Comparison of ENCODE assay signal across 27 cellular contexts in genomic region chr3:110813541-110813940, GRCh38.
DNase-seq lines count a peak whose midpoint lies in the region; ATAC-seq and TF ChIP-seq lines count a peak whose summit lies in the region.
"Had no signal": no experiment of that assay in that cellular context is flagged by ENCODE, and none has a peak within 500 bp of the region (broad histone marks: within the 10 kb centered on the region; RNA-seq: fewer than 3 reads in every experiment).

No MANE protein-coding gene starts in this region.

- H3K4me1 ChIP-seq in PC-3 (ENCODE audit: insufficient read depth, low read length) (peaks cover 61% of the 10 kb centered on the region), smooth muscle cell (ENCODE audit: low read depth) (peaks cover 52% of the 10 kb centered on the region)
- H3K4me1 ChIP-seq: BE2C, suprapubic skin had no signal

- H3K4me2 ChIP-seq in PC-3 (ENCODE audit: low read length) (peak overlapping the region; percentile 35), smooth muscle cell (peak overlapping the region; percentile 80)

- H3K27me3 ChIP-seq in PC-3 (ENCODE audit: low read length) = no peaks in the 10 kb centered on the region
- H3K27me3 ChIP-seq in smooth muscle cell (ENCODE audit: low read depth) = no peaks in the 10 kb centered on the region
- H3K27me3 ChIP-seq: BE2C, cardiac muscle cell, suprapubic skin had no signal

- WGBS in smooth muscle cell (ENCODE audit: low lambda C conversion rate) = 68% methylated on average over 2 of the region's 2 CpGs

- no peaks in the 10 kb centered on the region for H3K36me3 Mint-ChIP-seq in activated T-cell treated with anti-CD3 and anti-CD28 coated beads, Interleukin-2, amount 50 U/mL, for 72 hours (ENCODE audit: insufficient read depth in 2 of 2)
- H3K36me3 Mint-ChIP-seq: activated naive CD4-positive, alpha-beta T cell treated with anti-CD3 and anti-CD28 coated beads, Interleukin-2, amount 10 ng/mL, durations not matched to agents 7 days and 5 days; memory B cell; naive B cell; stimulated activated naive B cell treated with anti-CD40 and anti-IgM and Interleukin-4, amounts not matched to agents 10 μg/mL and 1 μg/mL and 100 μg/mL, for 72 hours had no signal

- H3F3A ChIP-seq in PC-3 (ENCODE audit: low read length, unreplicated experiment) (peaks cover 19% of the 10 kb centered on the region), smooth muscle cell (ENCODE audit: low read depth) (peaks cover 25% of the 10 kb centered on the region)

- no TSS peak for BruUV-seq in PC-3 (replicated peaks; lab: Mats Ljungman, UMichigan)

- POLR2A ChIA-PET in PC-3 (lab: Charles Lee; ENCODE audit: unreplicated experiment) = no interaction called here

- H2AFZ ChIP-seq in PC-3 (ENCODE audit: low read length) (no peak overlapping the region), smooth muscle cell (ENCODE audit: low read depth) (no peak overlapping the region)

- peaks cover 19% of the 10 kb centered on the region for H3K4me1 Mint-ChIP-seq in activated T-cell treated with anti-CD3 and anti-CD28 coated beads, Interleukin-2, amount 50 U/mL, for 72 hours (ENCODE audit: low read depth)
- H3K4me1 Mint-ChIP-seq: memory B cell; naive B cell; stimulated activated naive B cell treated with anti-CD40 and anti-IgM and Interleukin-4, amounts not matched to agents 10 μg/mL and 1 μg/mL and 100 μg/mL, for 72 hours had no signal

- H3K79me2 ChIP-seq in PC-3 (ENCODE audit: low read length) = no peaks in the 10 kb centered on the region
- H3K79me2 ChIP-seq in smooth muscle cell (ENCODE audit: low read depth) = no peaks in the 10 kb centered on the region

- H3K27me3 Mint-ChIP-seq in activated T-cell treated with anti-CD3 and anti-CD28 coated beads, Interleukin-2, amount 50 U/mL, for 72 hours (ENCODE audit: low read depth) = peaks cover 33% of the 10 kb centered on the region
- H3K27me3 Mint-ChIP-seq: activated naive CD4-positive, alpha-beta T cell treated with anti-CD3 and anti-CD28 coated beads, Interleukin-2, amount 10 ng/mL, durations not matched to agents 7 days and 5 days; naive B cell; stimulated activated naive B cell treated with anti-CD40 and anti-IgM and Interleukin-4, amounts not matched to agents 10 μg/mL and 1 μg/mL and 100 μg/mL, for 72 hours had no signal

- no peaks in the 10 kb centered on the region for H3K9me3 Mint-ChIP-seq in activated T-cell treated with anti-CD3 and anti-CD28 coated beads, Interleukin-2, amount 50 U/mL, for 72 hours
- H3K9me3 Mint-ChIP-seq: activated naive CD4-positive, alpha-beta T cell treated with anti-CD3 and anti-CD28 coated beads, Interleukin-2, amount 10 ng/mL, durations not matched to agents 7 days and 5 days; activated T-cell treated with anti-CD3 and anti-CD28 coated beads, Interleukin-2, amount 50 U/mL, for 24 hours; memory B cell had no signal

- peak overlapping the region; percentile 94 for H3K27ac ChIP-seq in PC-3 (ENCODE audit: low read length)
- peak overlapping the region; percentile 98 for H3K27ac ChIP-seq in smooth muscle cell (ENCODE audit: low read depth)
- H3K27ac ChIP-seq: cardiac muscle cell, suprapubic skin had no signal

- no peaks in the 10 kb centered on the region for H4K20me1 ChIP-seq in PC-3 (ENCODE audit: low read length)
- H4K20me1 ChIP-seq in smooth muscle cell (ENCODE audit: low read depth) = peaks cover 29% of the 10 kb centered on the region

- H3K27ac Mint-ChIP-seq in activated T-cell treated with anti-CD3 and anti-CD28 coated beads, Interleukin-2, amount 50 U/mL, for 72 hours = peak overlapping the region; percentile 99
- H3K27ac Mint-ChIP-seq: activated naive CD4-positive, alpha-beta T cell treated with anti-CD3 and anti-CD28 coated beads, Interleukin-2, amount 10 ng/mL, durations not matched to agents 7 days and 5 days; H9; memory B cell; naive B cell; stimulated activated naive B cell treated with anti-CD40 and anti-IgM and Interleukin-4, amounts not matched to agents 10 μg/mL and 1 μg/mL and 100 μg/mL, for 72 hours had no signal

- intact Hi-C loops in PC-3 (cut with micrococcal nuclease) = loop anchor here (5.0 to 10.0 kb wide), 4 partner anchors 156 to 889 kb away; no protein-coding TSS in a partner anchor

- H3K4me3 Mint-ChIP-seq in activated T-cell treated with anti-CD3 and anti-CD28 coated beads, Interleukin-2, amount 50 U/mL, for 72 hours = peak overlapping the region in 1 of 2 donors; percentile 89
- H3K4me3 Mint-ChIP-seq: activated CD8-positive, alpha-beta T cell treated with anti-CD3 and anti-CD28 coated beads, Interleukin-2, amount 10 ng/mL, durations not matched to agents 7 days and 5 days; activated naive CD4-positive, alpha-beta T cell treated with anti-CD3 and anti-CD28 coated beads, Interleukin-2, amount 10 ng/mL, durations not matched to agents 7 days and 5 days; activated T-cell treated with anti-CD3 and anti-CD28 coated beads, Interleukin-2, amount 50 U/mL, for 24 hours; H9; memory B cell; naive B cell; stimulated activated naive B cell treated with anti-CD40 and anti-IgM and Interleukin-4, amounts not matched to agents 10 μg/mL and 1 μg/mL and 100 μg/mL, for 72 hours had no signal

- no peak for TF ChIP-seq CTCF in PC-3 (conservative IDR thresholded peaks at IDR 0.05; ENCODE audit: low read depth, low read length)
- no peak for TF ChIP-seq CTCF in epithelial cell of esophagus (IDR thresholded peaks at IDR 0.05; ENCODE audit: insufficient read depth, low read depth, low read length, missing control alignments)
- no peak for TF ChIP-seq CTCF in smooth muscle cell (IDR thresholded peaks at IDR 0.05; ENCODE audit: borderline replicate concordance, insufficient read depth, poor library complexity, severe bottlenecking)

- H3K4me3 ChIP-seq in PC-3 (ENCODE audit: low read length) (no peak overlapping the region), epithelial cell of esophagus (ENCODE audit: low read length) (no peak overlapping the region), smooth muscle cell (no peak overlapping the region)
- H3K4me3 ChIP-seq: cardiac muscle cell, suprapubic skin had no signal

- no peak for ATAC-seq in activated T-cell treated with anti-CD3 and anti-CD28 coated beads, Interleukin-2, amount 50 U/mL, for 72 hours (replicated peaks in 1 of 2)
- no peak for ATAC-seq in PC-3
- ATAC-seq: left cardiac atrium had no signal

- CTCF ChIA-PET in PC-3 (lab: Charles Lee) = no interaction called here

- H3K9me3 ChIP-seq in PC-3 (ENCODE audit: low read length) (no peaks in the 10 kb centered on the region), smooth muscle cell (replicated peaks; ENCODE audit: low read depth) (no peaks in the 10 kb centered on the region)
- H3K9me3 ChIP-seq: BE2C, suprapubic skin had no signal

- no peak overlapping the region for H3K9ac ChIP-seq in PC-3 (ENCODE audit: low read length)
- peak overlapping the region; percentile 48 for H3K9ac ChIP-seq in smooth muscle cell (ENCODE audit: low read depth)

- H3K9me2 ChIP-seq in PC-3 (replicated peaks; ENCODE audit: low read length) = no peaks in the 10 kb centered on the region

- DNase-seq in activated T-cell treated with anti-CD3 and anti-CD28 coated beads, Interleukin-2, amount 50 U/mL, for 72 hours = no peak
- DNase-seq in activated T-cell treated with anti-CD3 and anti-CD28 coated beads, Interleukin-2, amount 50 U/mL, for 1 hour = no peak
- DNase-seq in PC-3 (peak; percentile 27), epithelial cell of esophagus (ENCODE audit: low read depth) (peak; percentile 6), smooth muscle cell (lab: John Stamatoyannopoulos, UW; ENCODE audit: unreplicated experiment) (no peak), pons (ENCODE audit: low spot score) (no peak)
- no peak for DNase-seq in activated naive CD4-positive, alpha-beta T cell treated with Interleukin-2 at 50 U/mL for 16 hours
- no peak for DNase-seq in stimulated activated CD4-positive, alpha-beta T cell treated with anti-CD3 and anti-CD28 coated beads, Interleukin-2, amount 100 ng/mL, for 48 hours
- DNase-seq: activated CD4-positive, CD25-positive, alpha-beta regulatory T cell treated with anti-CD3 and anti-CD28 coated beads, Interleukin-2, amount 50 U/mL, for 72 hours; activated CD8-positive, alpha-beta T cell treated with anti-CD3 and anti-CD28 coated beads, Interleukin-2, amount 10 ng/mL, durations not matched to agents 7 days and 5 days; activated naive CD4-positive, alpha-beta T cell treated with anti-CD3 and anti-CD28 coated beads, Interleukin-2, amount 10 ng/mL, durations not matched to agents 7 days and 5 days; activated T-cell treated with anti-CD3 and anti-CD28 coated beads, Interleukin-2, amount 50 U/mL, for 24 hours; BE2C; cortex of kidney; DMS53; H9; left cardiac atrium; naive B cell; NCI-H1417; NCI-H2107; NCI-H446 treated with DMSO at 0.1 percent for 48 hours; SHP77 treated with DMSO at 0.1 percent for 48 hours; stimulated activated CD4-positive, alpha-beta T cell treated with anti-CD3 and anti-CD28 coated beads, Interleukin-4, amount 100 ng/mL, for 1 hour; stimulated activated naive B cell treated with anti-CD40 and anti-IgM and Interleukin-4, amounts not matched to agents 10 μg/mL and 1 μg/mL and 100 μg/mL, for 72 hours had no signal

- H3K36me3 ChIP-seq in PC-3 (ENCODE audit: low read depth, low read length) = no peaks in the 10 kb centered on the region
- H3K36me3 ChIP-seq in smooth muscle cell (ENCODE audit: low read depth) = no peaks in the 10 kb centered on the region
- H3K36me3 ChIP-seq: BE2C, cardiac muscle cell, suprapubic skin had no signal

Comparison
In these comparisons a context has a peak if more than half of its experiments do, and no peak if none do; other contexts are left out.
1. DNase-seq: peak in PC-3 (single experiment) and epithelial cell of esophagus (single experiment); none in activated T-cell treated with anti-CD3 and anti-CD28 coated beads, Interleukin-2, amount 50 U/mL, for 72 hours (0 of 2), activated T-cell treated with anti-CD3 and anti-CD28 coated beads, Interleukin-2, amount 50 U/mL, for 1 hour (single experiment), smooth muscle cell (single experiment), pons (single experiment), activated naive CD4-positive, alpha-beta T cell treated with Interleukin-2 at 50 U/mL for 16 hours (single experiment) and stimulated activated CD4-positive, alpha-beta T cell treated with anti-CD3 and anti-CD28 coated beads, Interleukin-2, amount 100 ng/mL, for 48 hours (0 of 2).